ENCODE assay signal across 1 cellular context in genomic region chr16:75566040-75566888, GRCh38.
TF ChIP-seq lines count a peak whose summit lies in the region.

TSS of gene GABARAPL2 (plus strand) at chr16:75566379. CDS start at chr16:75566487, 108 bp downstream.

TF ChIP-seq in HepG2, 621 proteins besides CTCF, POLR2A, EP300 and RAD21 (continued from another document):
- TF ChIP-seq MEF2D (CRISPR knock-in tag; IDR thresholded peaks at IDR 0.05) (no peak), TSC22D2 (CRISPR knock-in tag; IDR thresholded peaks at IDR 0.05; ENCODE audit: borderline replicate concordance) (peak; percentile 31; the same call in 1 of the 2 replicates), PAX8 (CRISPR knock-in tag; IDR thresholded peaks at IDR 0.05; ENCODE audit: borderline replicate concordance) (no peak), ZNF616 (CRISPR knock-in tag; IDR thresholded peaks at IDR 0.05; ENCODE audit: low read depth) (no peak), ZNF337 (CRISPR knock-in tag; IDR thresholded peaks at IDR 0.05; ENCODE audit: borderline replicate concordance, low read depth) (peak; percentile 77; the same call in 1 of the 2 replicates)
